18 cellular contexts compared by ENCODE assay signal in the genomic region with DNA sequence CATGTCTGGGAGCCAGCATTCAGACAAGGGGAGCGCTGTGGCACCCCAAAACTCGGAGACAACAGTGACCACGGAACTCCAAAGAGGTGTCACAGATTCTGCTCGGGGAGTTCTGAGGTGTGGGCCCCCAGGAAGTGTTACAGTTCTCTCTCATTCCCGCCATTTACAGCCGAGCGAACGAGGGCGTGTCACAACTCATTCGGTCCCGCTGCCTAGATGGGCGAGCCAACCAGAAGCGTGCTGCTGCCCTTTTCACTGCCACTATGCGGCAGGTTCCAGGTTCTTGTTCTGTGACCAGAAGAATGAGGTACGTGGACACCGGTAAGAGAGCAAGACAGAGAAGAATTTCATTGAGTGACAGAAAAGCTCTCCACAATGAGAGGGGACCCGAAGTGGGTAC.
A peak's percentile ranks its signal among the peaks of the same experiment; 100 is the strongest.
DNase-seq lines count a peak whose midpoint lies in the region; ATAC-seq, FAIRE-seq and TF ChIP-seq lines count a peak whose summit lies in the region.
"Had no signal": no experiment of that assay in that cellular context is flagged by ENCODE, and none has a peak within 500 bp of the region (broad histone marks: within the 10 kb centered on the region; RNA-seq: fewer than 3 reads in every experiment).

No MANE protein-coding gene starts in this region.

- no peaks in the 10 kb centered on the region for H3K79me2 ChIP-seq in SK-N-SH (ENCODE audit: insufficient read depth)

- H3K4me2 ChIP-seq in SK-N-SH, result peak overlapping the region; percentile 33; the same call in 1 of the 2 replicates
- H3K4me2 ChIP-seq: BLaER1 treated with 17β-estradiol and CSF1 and Interleukin-3, amounts not matched to agents 10 nM and 100 nM had no signal

- no peak overlapping the region for H3K27ac Mint-ChIP-seq in chondrocyte (ENCODE audit: unreplicated experiment)
- H3K27ac Mint-ChIP-seq: CD4-positive, CD25-positive, alpha-beta regulatory T cell had no signal

- H3K9ac ChIP-seq in SK-N-SH, result no peak overlapping the region
- H3K9ac ChIP-seq: BLaER1 treated with 17β-estradiol and CSF1 and Interleukin-3, amounts not matched to agents 10 nM and 100 nM had no signal

- FAIRE-seq in GM19239 (lab: Jason Lieb, UNC), result no peak
- FAIRE-seq: G401.6, GM12891, H1 had no signal

- no peaks in the 10 kb centered on the region for H3K4me1 ChIP-seq in SK-N-SH (ENCODE audit: control insufficient read depth in 1 of 2, insufficient read depth in 2 of 2, low read depth in 1 of 2, low read length in 1 of 2)
- H3K4me1 ChIP-seq: BLaER1 treated with 17β-estradiol and CSF1 and Interleukin-3, amounts not matched to agents 10 nM and 100 nM; HAP-1 had no signal

- CTCF ChIA-PET in SK-N-SH (lab: Yijun Ruan, JAX), result no interaction called here

- in situ Hi-C loops in G401 (cut with HindIII; ENCODE audit: low sequenced_read_pairs), result no loop called here

- H3K27me3 Mint-ChIP-seq in chondrocyte (ENCODE audit: low read depth), result no peaks in the 10 kb centered on the region
- H3K27me3 Mint-ChIP-seq: CD4-positive, CD25-positive, alpha-beta regulatory T cell had no signal

- H3K36me3 ChIP-seq in SK-N-SH (replicated peaks in 1 of 2; ENCODE audit: control insufficient read depth in 1 of 2, insufficient read depth in 2 of 2, low read length in 1 of 2) (no peaks in the 10 kb centered on the region), MG63 (no peaks in the 10 kb centered on the region)
- H3K36me3 ChIP-seq: BLaER1 treated with 17β-estradiol and CSF1 and Interleukin-3, amounts not matched to agents 10 nM and 100 nM; HAP-1 had no signal

- no peaks in the 10 kb centered on the region for H3K9me3 ChIP-seq in SK-N-SH
- no peaks in the 10 kb centered on the region for H3K9me3 ChIP-seq in MG63
- H3K9me3 ChIP-seq: BLaER1 treated with 17β-estradiol and CSF1 and Interleukin-3, amounts not matched to agents 10 nM and 100 nM; HAP-1 had no signal

- no peaks in the 10 kb centered on the region for H3K4me1 Mint-ChIP-seq in chondrocyte (ENCODE audit: low read depth)
- H3K4me1 Mint-ChIP-seq: CD4-positive, CD25-positive, alpha-beta regulatory T cell had no signal

- H3K4me3 ChIP-seq in SK-N-SH (ENCODE audit: low read depth in 2 of 2, low read length in 1 of 2) (peak overlapping the region in 1 of 2 experiments; percentile 32; a peak in 1 of 4 replicates), MG63 (peak overlapping the region; percentile 13; the same call in 1 of the 2 replicates), dorsolateral prefrontal cortex (no peak overlapping the region)
- H3K4me3 ChIP-seq: BLaER1 treated with 17β-estradiol and CSF1 and Interleukin-3, amounts not matched to agents 10 nM and 100 nM; HAP-1 had no signal

- POLR2A ChIA-PET in SK-N-SH (lab: Yijun Ruan, JAX), result no interaction called here

- ATAC-seq in SK-N-SH treated with all-trans-retinoic acid at 6 μM for 48 hours, result no peak

- no peak for TF ChIP-seq EP300 in SK-N-SH (IDR thresholded peaks at IDR 0.05; ENCODE audit: borderline replicate concordance in 1 of 2, low read depth in 1 of 2, low read length in 1 of 2)

- no peak overlapping the region for H3K4me3 Mint-ChIP-seq in chondrocyte (ENCODE audit: unreplicated experiment)
- H3K4me3 Mint-ChIP-seq: CD4-positive, CD25-positive, alpha-beta regulatory T cell had no signal

- no peaks in the 10 kb centered on the region for H4K20me1 ChIP-seq in SK-N-SH (ENCODE audit: insufficient read depth)
- H4K20me1 ChIP-seq: BLaER1 treated with 17β-estradiol and CSF1 and Interleukin-3, amounts not matched to agents 10 nM and 100 nM had no signal

- no peak for TF ChIP-seq CTCF in SK-N-SH (IDR thresholded peaks at IDR 0.05)
- TF ChIP-seq CTCF in chondrocyte (IDR thresholded peaks at IDR 0.05), result no peak
- TF ChIP-seq CTCF in dorsolateral prefrontal cortex (IDR thresholded peaks at IDR 0.05 in 54 of 56, conservative IDR thresholded peaks at IDR 0.05 in 2 of 56; ENCODE audit: low read depth in 1 of 56, partially characterized antibody in 56 of 56), result no peak

- H2AFZ ChIP-seq in SK-N-SH (ENCODE audit: low read depth), result no peak overlapping the region

- H3K9me3 Mint-ChIP-seq in chondrocyte (ENCODE audit: low read depth), result peaks cover 3% of the 10 kb centered on the region

- intact Hi-C loops in dorsolateral prefrontal cortex (cut with DNase I), result no loop called here

- no peak for DNase-seq in SK-N-SH
- DNase-seq in MG63, result peak; percentile 18
- peak; percentile 81 for DNase-seq in chondrocyte (ENCODE audit: low spot score)
- no peak for DNase-seq in GM19239 (ENCODE audit: insufficient read length, low spot score)
- no peak for DNase-seq in G401 (ENCODE audit: low spot score)
- no peak for DNase-seq in OCI-M1 (lab: John Stamatoyannopoulos, UW)
- DNase-seq in dorsolateral prefrontal cortex, result no peak
- DNase-seq: ACHN; Calu3; CD4-positive, CD25-positive, alpha-beta regulatory T cell; DMS 273 treated with DMSO at 0.1 percent for 48 hours had no signal

- H3F3A ChIP-seq in SK-N-SH (replicated peaks; ENCODE audit: insufficient read depth), result no peaks in the 10 kb centered on the region

- H3K27ac ChIP-seq in SK-N-SH (ENCODE audit: low read depth in 2 of 2, low read length in 1 of 2) (no peak overlapping the region), dorsolateral prefrontal cortex (no peak overlapping the region)
- H3K27ac ChIP-seq: 22Rv1; BLaER1 treated with 17β-estradiol and CSF1 and Interleukin-3, amounts not matched to agents 10 nM and 100 nM had no signal

- no peaks in the 10 kb centered on the region for H3K36me3 Mint-ChIP-seq in chondrocyte (ENCODE audit: low read depth)
- H3K36me3 Mint-ChIP-seq: CD4-positive, CD25-positive, alpha-beta regulatory T cell had no signal

- H3K27me3 ChIP-seq in SK-N-SH (ENCODE audit: insufficient read depth) (no peaks in the 10 kb centered on the region), MG63 (no peaks in the 10 kb centered on the region), dorsolateral prefrontal cortex (no peaks in the 10 kb centered on the region)
- H3K27me3 ChIP-seq: BLaER1 treated with 17β-estradiol and CSF1 and Interleukin-3, amounts not matched to agents 10 nM and 100 nM had no signal

- TF ChIP-seq RAD21 in SK-N-SH (IDR thresholded peaks at IDR 0.05; ENCODE audit: low read length), result no peak

- H3K9me2 ChIP-seq in SK-N-SH, result no peaks in the 10 kb centered on the region

- 14% methylated on average over 17 of the region's 17 CpGs for WGBS in SK-N-SH (ENCODE audit: low lambda C conversion rate)

TF ChIP-seq in SK-N-SH, 30 proteins besides CTCF, POLR2A, EP300 and RAD21 (continues in another document):
- TF ChIP-seq TEAD4 (IDR thresholded peaks at IDR 0.05; ENCODE audit: borderline replicate concordance, insufficient read depth) (no peak), MXI1 (IDR thresholded peaks at IDR 0.05; ENCODE audit: low read depth, low read length) (no peak), SIN3A (IDR thresholded peaks at IDR 0.05; ENCODE audit: borderline replicate concordance, low read depth, low read length) (no peak), TCF12 (IDR thresholded peaks at IDR 0.05) (no peak), FOXM1 (IDR thresholded peaks at IDR 0.05; ENCODE audit: low read depth) (no peak), POLR2AphosphoS5 (IDR thresholded peaks at IDR 0.05; ENCODE audit: low read depth, low read length) (no peak), CHD2 (IDR thresholded peaks at IDR 0.05; ENCODE audit: low read length, partially characterized antibody) (no peak), RXRA (IDR thresholded peaks at IDR 0.05; ENCODE audit: borderline replicate concordance, low read depth) (no peak)
- TF ChIP-seq, protein P1, sequence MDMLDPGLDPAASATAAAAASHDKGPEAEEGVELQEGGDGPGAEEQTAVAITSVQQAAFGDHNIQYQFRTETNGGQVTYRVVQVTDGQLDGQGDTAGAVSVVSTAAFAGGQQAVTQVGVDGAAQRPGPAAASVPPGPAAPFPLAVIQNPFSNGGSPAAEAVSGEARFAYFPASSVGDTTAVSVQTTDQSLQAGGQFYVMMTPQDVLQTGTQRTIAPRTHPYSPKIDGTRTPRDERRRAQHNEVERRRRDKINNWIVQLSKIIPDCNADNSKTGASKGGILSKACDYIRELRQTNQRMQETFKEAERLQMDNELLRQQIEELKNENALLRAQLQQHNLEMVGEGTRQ (IDR thresholded peaks at IDR 0.05; ENCODE audit: borderline replicate concordance, low read depth, low read length), result no peak

TF ChIP-seq in SK-N-SH treated with all-trans-retinoic acid at 6 μM for 48 hours, 23 proteins besides CTCF, POLR2A, EP300 and RAD21:
- TF ChIP-seq GLIS3 (CRISPR knock-in tag; IDR thresholded peaks at IDR 0.05) (no peak), PPARA (CRISPR knock-in tag; IDR thresholded peaks at IDR 0.05; ENCODE audit: borderline replicate concordance) (no peak), TCF4 (CRISPR knock-in tag; IDR thresholded peaks at IDR 0.05; ENCODE audit: borderline replicate concordance) (no peak), ISL1 (CRISPR knock-in tag; IDR thresholded peaks at IDR 0.05) (no peak), ARNTL (CRISPR knock-in tag; IDR thresholded peaks at IDR 0.05; ENCODE audit: borderline replicate concordance, low read depth) (no peak), BACH2 (CRISPR knock-in tag; IDR thresholded peaks at IDR 0.05; ENCODE audit: borderline replicate concordance) (no peak)

Comparison
In these comparisons a context has a peak if more than half of its experiments do, and no peak if none do; other contexts are left out.
1. DNase-seq: peak in MG63 (single experiment) and chondrocyte (single experiment); none in SK-N-SH (single experiment), GM19239 (single experiment), G401 (single experiment), OCI-M1 (single experiment) and dorsolateral prefrontal cortex (0 of 10).